8 cellular contexts compared by ENCODE assay signal in genomic region chr12:121711925-121712461, GRCh38. TPM values are rescaled to one million over a fixed set of nuclear protein-coding genes. Genes with fewer than 3 reads are reported as not detected.
DNase-seq lines count a peak whose midpoint lies in the region; ATAC-seq, FAIRE-seq and TF ChIP-seq lines count a peak whose summit lies in the region.

No MANE protein-coding gene starts in this region.

- H3K27ac ChIP-seq in pancreas = peak overlapping the region; percentile 76 to 82 (median 77)

- peak overlapping the region; percentile 93 for H3K27ac Mint-ChIP-seq in activated naive CD4-positive, alpha-beta T cell treated with anti-CD3 and anti-CD28 coated beads, Interleukin-2, amount 10 ng/mL, durations not matched to agents 7 days and 5 days

- intact Hi-C loops in Right ventricle myocardium superior (cut with DNase I) = loop anchor here (5.0 kb wide), 1 partner anchor 60 kb away; no protein-coding TSS in a partner anchor
- intact Hi-C loops in pancreas (cut with DNase I) = no loop called here

- CTCF ChIA-PET in activated naive CD4-positive, alpha-beta T cell treated with anti-CD3 and anti-CD28 coated beads, Interleukin-2, amount 10 ng/mL, durations not matched to agents 7 days and 5 days (lab: Charles Lee) = interaction anchor here (0.6 to 3.2 kb wide), 7 partner anchors 10 to 85 kb away, joined by 3 to 18 read pairs (median 4); partner anchors contain the start of genes ORAI1 and RHOF

- no peaks in the 10 kb centered on the region for H3K4me1 ChIP-seq in pancreas

- H3K4me1 Mint-ChIP-seq in activated naive CD4-positive, alpha-beta T cell treated with anti-CD3 and anti-CD28 coated beads, Interleukin-2, amount 10 ng/mL, durations not matched to agents 7 days and 5 days = peaks cover 37% of the 10 kb centered on the region

- no peak for FAIRE-seq in pancreas (lab: Jason Lieb, UNC)

- no peaks in the 10 kb centered on the region for H3K27me3 ChIP-seq in pancreas

- ATAC-seq in HG02623 (IDR thresholded peaks at IDR 0.05; ENCODE audit: unreplicated experiment) = peak; percentile 7
- ATAC-seq in Right ventricle myocardium superior (ENCODE audit: poor library complexity) = peak; percentile 75
- ATAC-seq in pancreas = peak; percentile 57 to 74 (median 70)

- no peaks in the 10 kb centered on the region for H3K9me3 ChIP-seq in pancreas

- H3K4me3 ChIP-seq in pancreas = peak overlapping the region; percentile 66 to 99 (median 98)

- 1% methylated on average over 20 of the region's 20 CpGs for WGBS in pancreas, 2 donors

- H3K27me3 Mint-ChIP-seq in activated naive CD4-positive, alpha-beta T cell treated with anti-CD3 and anti-CD28 coated beads, Interleukin-2, amount 10 ng/mL, durations not matched to agents 7 days and 5 days = peaks cover 10% of the 10 kb centered on the region

- H3K9me3 Mint-ChIP-seq in activated naive CD4-positive, alpha-beta T cell treated with anti-CD3 and anti-CD28 coated beads, Interleukin-2, amount 10 ng/mL, durations not matched to agents 7 days and 5 days = no peaks in the 10 kb centered on the region

- H3K36me3 Mint-ChIP-seq in activated naive CD4-positive, alpha-beta T cell treated with anti-CD3 and anti-CD28 coated beads, Interleukin-2, amount 10 ng/mL, durations not matched to agents 7 days and 5 days = peaks cover 2% of the 10 kb centered on the region

- DNase-seq in activated CD4-positive, alpha-beta T cell treated with anti-CD3 and anti-CD28 coated beads for 48 hours = peak; percentile 16
- no peak for DNase-seq in activated CD4-positive, alpha-beta T cell treated with anti-CD3 and anti-CD28 coated beads, Interleukin-2, amount 50 U/mL, for 1 hour
- peak; percentile 21 for DNase-seq in NCI-H2029 (lab: John Stamatoyannopoulos, UW)
- DNase-seq in activated naive CD4-positive, alpha-beta T cell treated with anti-CD3 and anti-CD28 coated beads, Interleukin-2, amount 10 ng/mL, durations not matched to agents 7 days and 5 days = peak; percentile 48
- DNase-seq in Right ventricle myocardium superior = peak; percentile 59
- DNase-seq in pancreas = peak in 4 of 6 donors; percentile 47 to 65 (median 52)
- DNase-seq in NCI-H1092 (lab: John Stamatoyannopoulos, UW) = no peak

- peak overlapping the region; percentile 85 for H3K4me3 Mint-ChIP-seq in activated naive CD4-positive, alpha-beta T cell treated with anti-CD3 and anti-CD28 coated beads, Interleukin-2, amount 10 ng/mL, durations not matched to agents 7 days and 5 days

- TF ChIP-seq CTCF in pancreas (IDR thresholded peaks at IDR 0.05) = no peak

- no peaks in the 10 kb centered on the region for H3K36me3 ChIP-seq in pancreas

RNA-seq across cellular contexts. Expression of gene TMEM120B, which starts 0.6 kb away (rescaled TPM):
- total RNA-seq in Right ventricle myocardium superior (9.1 TPM), pancreas (10 to 100 TPM in 3 of 6 donors, 1 to 10 TPM in 3; 8.2 to 13.0 (median 10.0) TPM)
- 10 to 100 TPM; 11.6 to 19.8 TPM for polyA plus RNA-seq in pancreas

RNA-seq across cellular contexts. Expression of gene MORN3, which starts 42.5 kb away (rescaled TPM):
- 0.11 TPM for total RNA-seq in Right ventricle myocardium superior
- total RNA-seq in pancreas = under 1 TPM; 0.19 to 0.70 (median 0.46) TPM
- polyA plus RNA-seq in pancreas = under 1 TPM; 0.49 to 0.99 TPM

Comparison
In these comparisons a context has a peak if more than half of its experiments do, and no peak if none do; other contexts are left out.
1. DNase-seq: peak in activated CD4-positive, alpha-beta T cell treated with anti-CD3 and anti-CD28 coated beads for 48 hours (single experiment), NCI-H2029 (single experiment), activated naive CD4-positive, alpha-beta T cell treated with anti-CD3 and anti-CD28 coated beads, Interleukin-2, amount 10 ng/mL, durations not matched to agents 7 days and 5 days (single experiment), Right ventricle myocardium superior (single experiment) and pancreas (4 of 6); none in activated CD4-positive, alpha-beta T cell treated with anti-CD3 and anti-CD28 coated beads, Interleukin-2, amount 50 U/mL, for 1 hour (single experiment) and NCI-H1092 (single experiment).
2. ATAC-seq: peak in every context shown above with its lines; median percentile 75 in Right ventricle myocardium superior; 70 in pancreas; 7 in HG02623.